16 cellular contexts compared by ENCODE assay signal in genomic region chr9:125516381-125516960, GRCh38.
A peak's percentile ranks its signal among the peaks of the same experiment; 100 is the strongest.
DNase-seq lines count a peak whose midpoint lies in the region; ATAC-seq and TF ChIP-seq lines count a peak whose summit lies in the region.
"Had no signal": no experiment of that assay in that cellular context is flagged by ENCODE, and none has a peak within 500 bp of the region (broad histone marks: within the 10 kb centered on the region; RNA-seq: fewer than 3 reads in every experiment).

No MANE protein-coding gene starts in this region.

- no peaks in the 10 kb centered on the region for H3K27me3 ChIP-seq in HUES6 (ENCODE audit: control insufficient read depth, insufficient read depth, low read length)

- peaks cover 2% of the 10 kb centered on the region for H3K27me3 Mint-ChIP-seq in nephron progenitor cell (ENCODE audit: low read depth, poor library complexity)
- H3K27me3 Mint-ChIP-seq in progenitor cell of endocrine pancreas = peaks cover 39% of the 10 kb centered on the region

- in situ Hi-C loops in ACHN (cut with HindIII; ENCODE audit: low pct_ligation_motif_present, low pct_unique_long_range_greater_than_20kb, low sequenced_read_pairs) = no loop called here

- H3K4me3 ChIP-seq in HUES6 (ENCODE audit: low read depth, low read length) = no peak overlapping the region

- peaks cover 55% of the 10 kb centered on the region for H3K4me1 ChIP-seq in HUES6 (ENCODE audit: control insufficient read depth, insufficient read depth, low read length)

- peak overlapping the region; percentile 7; the same call in 1 of the 2 replicates for H3K27ac ChIP-seq in HUES6 (ENCODE audit: low read depth, low read length)
- peak overlapping the region; percentile 18 for H3K27ac ChIP-seq in caudate nucleus (ENCODE audit: low read depth, low read length)

- TF ChIP-seq CTCF in nephron progenitor cell (IDR thresholded peaks at IDR 0.05) = no peak
- TF ChIP-seq CTCF in progenitor cell of endocrine pancreas (IDR thresholded peaks at IDR 0.05; ENCODE audit: unreplicated experiment) = no peak

- H3K9me3 ChIP-seq in HUES6 (ENCODE audit: control insufficient read depth, insufficient read depth, low read depth, low read length) = no peaks in the 10 kb centered on the region

- DNase-seq in caudate nucleus (lab: John Stamatoyannopoulos, UW) (no peak), fibroblast of peridontal ligament (ENCODE audit: extremely low read depth) (peak; percentile 30), nephron progenitor cell (no peak), NCI-H524 treated with DMSO at 0.1 percent for 48 hours (lab: John Stamatoyannopoulos, UW) (no peak), ACHN (no peak), progenitor cell of endocrine pancreas (ENCODE audit: low spot score, unreplicated experiment) (no peak)
- DNase-seq: CD8-positive, alpha-beta T cell; COR-L47; DMS153; DMS79 treated with DMSO at 0.1 percent for 48 hours; EL; IMR-90 had no signal

- H3K9me3 Mint-ChIP-seq in nephron progenitor cell = no peaks in the 10 kb centered on the region
- H3K9me3 Mint-ChIP-seq in progenitor cell of endocrine pancreas (ENCODE audit: low read depth) = no peaks in the 10 kb centered on the region
- H3K9me3 Mint-ChIP-seq: CD14-positive monocyte; CD8-positive, alpha-beta T cell had no signal

- ATAC-seq in HG03342 (IDR thresholded peaks at IDR 0.05; ENCODE audit: unreplicated experiment) = no peak
- ATAC-seq: CD8-positive, alpha-beta T cell; HCT116 had no signal

- 0 out of 2 replicates have a peak, but pooled peaks cover 4% of the 10 kb centered on the region for H3K36me3 ChIP-seq in HUES6 (ENCODE audit: control insufficient read depth, insufficient read depth, low read length)

- H3K36me3 Mint-ChIP-seq in nephron progenitor cell (ENCODE audit: low read depth) (peaks cover 6% of the 10 kb centered on the region), progenitor cell of endocrine pancreas (ENCODE audit: insufficient read depth) (no peaks in the 10 kb centered on the region)

- H3K27ac Mint-ChIP-seq in nephron progenitor cell (peak overlapping the region; percentile 19), progenitor cell of endocrine pancreas (no peak overlapping the region)
- H3K27ac Mint-ChIP-seq: CD14-positive monocyte; CD8-positive, alpha-beta T cell had no signal

- no peak overlapping the region for H3K4me3 Mint-ChIP-seq in nephron progenitor cell
- H3K4me3 Mint-ChIP-seq in progenitor cell of endocrine pancreas (ENCODE audit: low read depth) = no peak overlapping the region
- H3K4me3 Mint-ChIP-seq: CD14-positive monocyte; CD8-positive, alpha-beta T cell had no signal

- H3K4me1 Mint-ChIP-seq in nephron progenitor cell (peaks cover 38% of the 10 kb centered on the region), progenitor cell of endocrine pancreas (ENCODE audit: low read depth) (peaks cover 21% of the 10 kb centered on the region)

- H3K9ac ChIP-seq in HUES6 (ENCODE audit: low read length) = peak overlapping the region; percentile 9
